ENCODE assay signal across 1 cellular context in genomic region chr12:107760817-107761501, GRCh38.
TF ChIP-seq lines count a peak whose summit lies in the region.

Gene PRDM4, minus strand, starts transcription at chr12:107761137. Its CDS starts 622 bp downstream, at chr12:107760515.

TF ChIP-seq in K562, 482 proteins besides CTCF, POLR2A, EP300 and RAD21 (continued from another document and continues in another):
- TF ChIP-seq U2AF1 (optimal IDR thresholded peaks at IDR 0.05; ENCODE audit: low read depth, low read length) (peak; percentile 35), SFPQ (IDR thresholded peaks at IDR 0.05; ENCODE audit: low read depth, low read length) (no peak), ZKSCAN1 (IDR thresholded peaks at IDR 0.05; ENCODE audit: low read depth, low read length) (no peak), ZNF24 (IDR thresholded peaks at IDR 0.05) (peak; percentile 12; the same call in 1 of the 2 replicates), CTBP1 (IDR thresholded peaks at IDR 0.05; ENCODE audit: borderline replicate concordance) (peak; percentile 98), RBBP5 (IDR thresholded peaks at IDR 0.05; ENCODE audit: borderline replicate concordance, insufficient read depth, low read length, poor library complexity, severe bottlenecking) (peak; percentile 86), RERE (CRISPR knock-in tag; IDR thresholded peaks at IDR 0.05; ENCODE audit: borderline replicate concordance) (no peak), NONO (IDR thresholded peaks at IDR 0.05; ENCODE audit: low read depth in 2 of 2, low read length in 1 of 2) (peak; percentile 67 to 87; a peak in 3 of 4 replicates), TCFL5 (CRISPR knock-in tag; conservative IDR thresholded peaks at IDR 0.05) (no peak), NCOA4 (IDR thresholded peaks at IDR 0.05; ENCODE audit: partially characterized antibody) (no peak), HMG20A (CRISPR knock-in tag; conservative IDR thresholded peaks at IDR 0.05) (no peak), POLR2B (IDR thresholded peaks at IDR 0.05; ENCODE audit: low read depth, partially characterized antibody) (peak; percentile 52), HLTF (IDR thresholded peaks at IDR 0.05) (no peak), IFI16 (CRISPR knock-in tag; IDR thresholded peaks at IDR 0.05) (no peak), CCNT2 (IDR thresholded peaks at IDR 0.05; ENCODE audit: borderline replicate concordance, extremely low read depth, insufficient read length, low read depth, low read length) (peak; percentile 53), KDM1A (IDR thresholded peaks at IDR 0.05) (no peak), CREBBP (IDR thresholded peaks at IDR 0.05; ENCODE audit: low read depth, low read length) (no peak), CTCFL (IDR thresholded peaks at IDR 0.05; ENCODE audit: borderline replicate concordance, insufficient read depth, low read depth, low read length, poor library complexity, severe bottlenecking) (peak; percentile 30), MYC (IDR thresholded peaks at IDR 0.05; ENCODE audit: low read depth, low read length) (peak; percentile 83), MYC (CRISPR knock-in tag; IDR thresholded peaks at IDR 0.05; ENCODE audit: borderline replicate concordance, low read depth) (no peak), ZNF609 (CRISPR knock-in tag; IDR thresholded peaks at IDR 0.05; ENCODE audit: borderline replicate concordance) (no peak), ZNF197 (CRISPR knock-in tag; IDR thresholded peaks at IDR 0.05; ENCODE audit: low read depth) (no peak), EHMT2 (IDR thresholded peaks at IDR 0.05) (no peak), CREM (IDR thresholded peaks at IDR 0.05; ENCODE audit: low read depth) (peak; percentile 95), KAT2B (IDR thresholded peaks at IDR 0.05; ENCODE audit: low read depth, low read length) (no peak), TBP (optimal IDR thresholded peaks at IDR 0.05; ENCODE audit: low read depth, low read length) (peak; percentile 27), FUS (optimal IDR thresholded peaks at IDR 0.05; ENCODE audit: low read depth, low read length) (peak; percentile 33), ZBTB49 (CRISPR knock-in tag; IDR thresholded peaks at IDR 0.05; ENCODE audit: borderline replicate concordance) (no peak), ZNF239 (CRISPR knock-in tag; IDR thresholded peaks at IDR 0.05) (no peak)
